ENCODE assay signal across 15 cellular contexts in genomic region chr18:3720818-3721545, GRCh38.
DNase-seq lines count a peak whose midpoint lies in the region; ATAC-seq, FAIRE-seq and TF ChIP-seq lines count a peak whose summit lies in the region.
"Had no signal": no experiment of that assay in that cellular context is flagged by ENCODE, and none has a peak within 500 bp of the region (broad histone marks: within the 10 kb centered on the region; RNA-seq: fewer than 3 reads in every experiment).

No MANE protein-coding gene starts in this region.

- CTCF ChIA-PET in SK-N-SH (lab: Yijun Ruan, JAX), result no interaction called here

- ATAC-seq in heart right ventricle, result no peak
- no peak for ATAC-seq in esophagus mucosa
- ATAC-seq: activated CD8-positive, alpha-beta memory T cell treated with anti-CD3 and anti-CD28 coated beads, Interleukin-2, amount 10 ng/mL, durations not matched to agents 7 days and 5 days; Right ventricle myocardium inferior had no signal

- H2AFZ ChIP-seq in SK-N-SH (ENCODE audit: low read depth), result no peak overlapping the region

- no peak overlapping the region for H3K4me2 ChIP-seq in SK-N-SH

- no peaks in the 10 kb centered on the region for H4K20me1 ChIP-seq in SK-N-SH (ENCODE audit: insufficient read depth)

- no peak overlapping the region for H3K9ac ChIP-seq in SK-N-SH

- no peaks in the 10 kb centered on the region for H3K79me2 ChIP-seq in SK-N-SH (ENCODE audit: insufficient read depth)

- H3K36me3 ChIP-seq in SK-N-SH (replicated peaks in 1 of 2; ENCODE audit: control insufficient read depth in 1 of 2, insufficient read depth in 2 of 2, low read length in 1 of 2) (no peaks in the 10 kb centered on the region), heart right ventricle (no peaks in the 10 kb centered on the region)
- H3K36me3 ChIP-seq: suprapubic skin had no signal

- intact Hi-C loops in heart right ventricle (cut with DNase I), result no loop called here

- H3K27me3 ChIP-seq in SK-N-SH (ENCODE audit: insufficient read depth) (peaks cover 20% of the 10 kb centered on the region), heart right ventricle (peaks cover 0 to 10% (median 0%) of the 10 kb centered on the region in 7 donors)
- H3K27me3 ChIP-seq: suprapubic skin had no signal

- 62% methylated on average over 4 of the region's 4 CpGs for whole genome bisulfite sequencing in SK-N-SH (ENCODE audit: low lambda C conversion rate)
- WGBS in heart right ventricle, 2 donors, result 93 to 95% methylated on average over 4 of the region's 4 CpGs

- H3K9me3 ChIP-seq in SK-N-SH (no peaks in the 10 kb centered on the region), heart right ventricle (no peaks in the 10 kb centered on the region)
- H3K9me3 ChIP-seq: suprapubic skin had no signal

- peak; percentile 38 for FAIRE-seq in islet of Langerhans (lab: Jason Lieb, UNC)
- FAIRE-seq: TTC549 had no signal

- peak; percentile 58 for DNase-seq in D341Med (ENCODE audit: low spot score)
- peak; percentile 41 for DNase-seq in LoVo (ENCODE audit: low spot score)
- DNase-seq in NCI-H748 treated with DMSO at 0.1 percent for 48 hours (lab: John Stamatoyannopoulos, UW), result peak; percentile 14
- DNase-seq in T-helper 2 cell, result no peak
- DNase-seq in SK-N-SH, result no peak
- no peak for DNase-seq in heart right ventricle
- DNase-seq: activated CD8-positive, alpha-beta memory T cell treated with anti-CD3 and anti-CD28 coated beads, Interleukin-2, amount 10 ng/mL, durations not matched to agents 7 days and 5 days; activated naive CD8-positive, alpha-beta T cell treated with anti-CD3 and anti-CD28 coated beads, Interleukin-2, amount 10 ng/mL, durations not matched to agents 7 days and 5 days; NCI-H1436 had no signal

- no peak overlapping the region for H3K4me3 ChIP-seq in SK-N-SH (ENCODE audit: low read depth in 2 of 2, low read length in 1 of 2)
- H3K4me3 ChIP-seq in heart right ventricle, result no peak overlapping the region
- H3K4me3 ChIP-seq: suprapubic skin had no signal

- no peak for TF ChIP-seq EP300 in SK-N-SH (IDR thresholded peaks at IDR 0.05; ENCODE audit: borderline replicate concordance in 1 of 2, low read depth in 1 of 2, low read length in 1 of 2)

- TF ChIP-seq CTCF in SK-N-SH (IDR thresholded peaks at IDR 0.05), result no peak
- TF ChIP-seq CTCF in heart right ventricle (IDR thresholded peaks at IDR 0.05), result no peak

- H3K27ac ChIP-seq in SK-N-SH (ENCODE audit: low read depth in 2 of 2, low read length in 1 of 2), result no peak overlapping the region
- no peak overlapping the region for H3K27ac ChIP-seq in heart right ventricle
- H3K27ac ChIP-seq: C4-2B, suprapubic skin had no signal

- H3K4me1 ChIP-seq in SK-N-SH (ENCODE audit: control insufficient read depth in 1 of 2, insufficient read depth in 2 of 2, low read depth in 1 of 2, low read length in 1 of 2), result peaks cover 0 to 17% of the 10 kb centered on the region in 2 experiments; a peak in 1 of 4 replicates
- H3K4me1 ChIP-seq in heart right ventricle, result peaks cover 0 to 38% (median 0%) of the 10 kb centered on the region in 9 donors

- no peak for TF ChIP-seq RAD21 in SK-N-SH (IDR thresholded peaks at IDR 0.05; ENCODE audit: low read length)

- no peaks in the 10 kb centered on the region for H3K9me2 ChIP-seq in SK-N-SH

- no peaks in the 10 kb centered on the region for H3F3A ChIP-seq in SK-N-SH (replicated peaks; ENCODE audit: insufficient read depth)

- POLR2A ChIA-PET in SK-N-SH (lab: Yijun Ruan, JAX), result no interaction called here

TF ChIP-seq in SK-N-SH, 30 proteins besides CTCF, POLR2A, EP300 and RAD21:
- TF ChIP-seq CHD2 (IDR thresholded peaks at IDR 0.05; ENCODE audit: low read length, partially characterized antibody), result no peak
- TF ChIP-seq NFIC (IDR thresholded peaks at IDR 0.05; ENCODE audit: borderline replicate concordance), result no peak
- no peak for TF ChIP-seq REST (IDR thresholded peaks at IDR 0.05; ENCODE audit: low read depth, low read length)
- TF ChIP-seq FOXM1 (IDR thresholded peaks at IDR 0.05; ENCODE audit: low read depth), result no peak
- no peak for TF ChIP-seq GATA2 (CRISPR knock-in tag; IDR thresholded peaks at IDR 0.05)
- no peak for TF ChIP-seq MXI1 (IDR thresholded peaks at IDR 0.05; ENCODE audit: low read depth, low read length)
- TF ChIP-seq SIN3A (IDR thresholded peaks at IDR 0.05; ENCODE audit: borderline replicate concordance, low read depth, low read length), result no peak
- no peak for TF ChIP-seq USF2 (IDR thresholded peaks at IDR 0.05; ENCODE audit: borderline replicate concordance, low read depth, low read length)
- TF ChIP-seq TCF12 (IDR thresholded peaks at IDR 0.05), result no peak
- TF ChIP-seq RCOR1 (IDR thresholded peaks at IDR 0.05; ENCODE audit: low read length), result no peak
- TF ChIP-seq JUND (IDR thresholded peaks at IDR 0.05), result no peak

Comparison
In these comparisons a context has a peak if more than half of its experiments do, and no peak if none do; other contexts are left out.
1. DNase-seq: peak in D341Med (single experiment), LoVo (single experiment) and NCI-H748 treated with DMSO at 0.1 percent for 48 hours (single experiment); none in T-helper 2 cell (0 of 5), SK-N-SH (single experiment) and heart right ventricle (0 of 2).